22 cellular contexts compared by ENCODE assay signal in the genomic region with DNA sequence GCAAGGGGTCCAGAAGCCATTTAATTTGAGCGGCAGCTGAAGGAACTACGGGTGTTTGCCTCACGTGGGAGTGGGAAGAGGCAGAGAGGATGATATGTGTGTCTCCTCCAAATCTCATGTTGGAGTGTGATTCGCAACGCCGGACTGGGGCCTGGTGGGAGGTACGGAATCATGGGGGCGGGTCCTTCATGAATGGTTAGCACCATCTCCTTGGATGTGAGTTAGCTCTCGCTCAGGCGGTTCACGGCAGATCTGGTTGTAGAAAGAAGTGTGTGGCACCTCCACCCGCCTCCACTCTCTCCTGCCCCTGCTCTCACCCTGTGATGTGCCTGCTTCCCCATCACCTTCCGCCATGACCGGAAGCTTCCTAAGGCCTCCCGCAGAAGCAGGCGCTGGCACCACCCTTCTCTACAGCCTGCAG. TPM values are rescaled to one million over a fixed set of nuclear protein-coding genes. Genes with fewer than 3 reads are reported as not detected.
DNase-seq lines count a peak whose midpoint lies in the region; ATAC-seq and TF ChIP-seq lines count a peak whose summit lies in the region.
"Had no signal": no experiment of that assay in that cellular context is flagged by ENCODE, and none has a peak within 500 bp of the region (broad histone marks: within the 10 kb centered on the region; RNA-seq: fewer than 3 reads in every experiment).

No MANE protein-coding gene starts in this region.

- no peaks in the 10 kb centered on the region for H3K36me3 Mint-ChIP-seq in activated CD8-positive, alpha-beta memory T cell treated with anti-CD3 and anti-CD28 coated beads, Interleukin-2, amount 10 ng/mL, durations not matched to agents 7 days and 5 days
- H3K36me3 Mint-ChIP-seq in endodermal cell (ENCODE audit: low read depth): peaks cover 61% of the 10 kb centered on the region

- no peak for ATAC-seq in activated CD8-positive, alpha-beta memory T cell treated with anti-CD3 and anti-CD28 coated beads, Interleukin-2, amount 10 ng/mL, durations not matched to agents 7 days and 5 days
- no peak for ATAC-seq in GM19455 (IDR thresholded peaks at IDR 0.05; ENCODE audit: unreplicated experiment)

- H3K27me3 ChIP-seq in endodermal cell (ENCODE audit: control insufficient read depth, insufficient read depth, low read length, poor library complexity, severe bottlenecking) (no peaks in the 10 kb centered on the region), testis (no peaks in the 10 kb centered on the region)
- H3K27me3 ChIP-seq: BLaER1 treated with 17β-estradiol and CSF1 and Interleukin-3, amounts not matched to agents 10 nM and 100 nM had no signal

- H3K4me1 Mint-ChIP-seq in activated CD8-positive, alpha-beta memory T cell treated with anti-CD3 and anti-CD28 coated beads, Interleukin-2, amount 10 ng/mL, durations not matched to agents 7 days and 5 days: peaks cover 9% of the 10 kb centered on the region
- H3K4me1 Mint-ChIP-seq in endodermal cell: peaks cover 15% of the 10 kb centered on the region

- H3K27ac ChIP-seq in endodermal cell (ENCODE audit: low read depth, low read length) (no peak overlapping the region), testis (no peak overlapping the region)
- H3K27ac ChIP-seq: BLaER1 treated with 17β-estradiol and CSF1 and Interleukin-3, amounts not matched to agents 10 nM and 100 nM; GM23248; HL-60; KMS-11 had no signal

- H3K9ac ChIP-seq in endodermal cell (ENCODE audit: extremely low read depth, low read length, poor library complexity, severe bottlenecking): no peak overlapping the region
- H3K9ac ChIP-seq: BLaER1 treated with 17β-estradiol and CSF1 and Interleukin-3, amounts not matched to agents 10 nM and 100 nM; GM23248; KMS-11 had no signal

- H3K27me3 Mint-ChIP-seq in activated CD8-positive, alpha-beta memory T cell treated with anti-CD3 and anti-CD28 coated beads, Interleukin-2, amount 10 ng/mL, durations not matched to agents 7 days and 5 days: no peaks in the 10 kb centered on the region
- H3K27me3 Mint-ChIP-seq in endodermal cell (ENCODE audit: insufficient read depth): no peaks in the 10 kb centered on the region
- H3K27me3 Mint-ChIP-seq: CD8-positive, alpha-beta memory T cell had no signal

- H3K36me3 ChIP-seq in endodermal cell (ENCODE audit: control insufficient read depth, insufficient read depth, low read length) (peaks cover 11% of the 10 kb centered on the region), testis (ENCODE audit: low read depth, missing control alignments) (no peaks in the 10 kb centered on the region)
- H3K36me3 ChIP-seq: HAP-1 had no signal

- H3K4me3 Mint-ChIP-seq in activated CD8-positive, alpha-beta memory T cell treated with anti-CD3 and anti-CD28 coated beads, Interleukin-2, amount 10 ng/mL, durations not matched to agents 7 days and 5 days: no peak overlapping the region
- no peak overlapping the region for H3K4me3 Mint-ChIP-seq in endodermal cell
- H3K4me3 Mint-ChIP-seq: CD8-positive, alpha-beta memory T cell had no signal

- no peak overlapping the region for H3K27ac Mint-ChIP-seq in activated CD8-positive, alpha-beta memory T cell treated with anti-CD3 and anti-CD28 coated beads, Interleukin-2, amount 10 ng/mL, durations not matched to agents 7 days and 5 days
- no peak overlapping the region for H3K27ac Mint-ChIP-seq in endodermal cell

- H3K4me3 ChIP-seq in endodermal cell (ENCODE audit: low read length) (no peak overlapping the region), testis (no peak overlapping the region)
- H3K4me3 ChIP-seq: BLaER1 treated with 17β-estradiol and CSF1 and Interleukin-3, amounts not matched to agents 10 nM and 100 nM; GM23248; HAP-1 had no signal

- no peak for TF ChIP-seq POLR2A in testis (IDR thresholded peaks at IDR 0.05)

- peak; percentile 37 for DNase-seq in activated CD8-positive, alpha-beta memory T cell treated with anti-CD3 and anti-CD28 coated beads, Interleukin-2, amount 10 ng/mL, durations not matched to agents 7 days and 5 days
- DNase-seq in endodermal cell (peak; percentile 14), mesenteric fat pad (ENCODE audit: low spot score) (peak; percentile 84), testis (peak; percentile 8), dedifferentiated amniotic fluid mesenchymal stem cell (ENCODE audit: extremely low spot score) (no peak), DMS 273 treated with DMSO at 0.1 percent for 48 hours (lab: John Stamatoyannopoulos, UW) (no peak)
- no peak for DNase-seq in stimulated activated CD4-positive, alpha-beta T cell treated with anti-CD3 and anti-CD28 coated beads, Interleukin-2, amount 100 ng/mL, for 48 hours
- DNase-seq: CD8-positive, alpha-beta memory T cell; DMS79 treated with DMSO at 0.1 percent for 48 hours; GM23248; NCI-H1417 treated with DMSO at 0.1 percent for 48 hours; NCI-H187 treated with DMSO at 0.1 percent for 48 hours; NCI-H226; NCI-H524; NCI-H82; OCI-M1; SHP77 had no signal

- intact Hi-C loops in testis (cut with DNase I; ENCODE audit: low total_unique reads): no loop called here

- no peaks in the 10 kb centered on the region for H3K9me3 Mint-ChIP-seq in activated CD8-positive, alpha-beta memory T cell treated with anti-CD3 and anti-CD28 coated beads, Interleukin-2, amount 10 ng/mL, durations not matched to agents 7 days and 5 days (ENCODE audit: low read depth)
- no peaks in the 10 kb centered on the region for H3K9me3 Mint-ChIP-seq in endodermal cell
- H3K9me3 Mint-ChIP-seq: CD8-positive, alpha-beta memory T cell had no signal

- CTCF ChIA-PET in activated CD8-positive, alpha-beta memory T cell treated with anti-CD3 and anti-CD28 coated beads, Interleukin-2, amount 10 ng/mL, durations not matched to agents 7 days and 5 days (lab: Charles Lee): no interaction called here

- 89 to 96% methylated on average over 13 to 16 of the region's 16 CpGs for WGBS in endodermal cell (ENCODE audit: insufficient coverage in 1 of 2, insufficient read length in 1 of 2), 2 experiments
- 92 to 99% methylated on average over 11 to 16 of the region's 16 CpGs for WGBS in testis, 2 donors

- H3K4me1 ChIP-seq in endodermal cell (ENCODE audit: control insufficient read depth, insufficient read depth, low read length) (no peaks in the 10 kb centered on the region), testis (peaks cover 3% of the 10 kb centered on the region)
- H3K4me1 ChIP-seq: HAP-1 had no signal

- H3K9me3 ChIP-seq in endodermal cell (ENCODE audit: control insufficient read depth, low read length) (peaks cover 5% of the 10 kb centered on the region), testis (no peaks in the 10 kb centered on the region)
- H3K9me3 ChIP-seq: HAP-1 had no signal

- TF ChIP-seq CTCF in endodermal cell (conservative IDR thresholded peaks at IDR 0.05) (no peak), testis (IDR thresholded peaks at IDR 0.05) (no peak)

RNA-seq across cellular contexts. Expression of a gene that starts 25.4 kb away (rescaled TPM):
- total RNA-seq in activated CD8-positive, alpha-beta memory T cell treated with anti-CD3 and anti-CD28 coated beads, Interleukin-2, amount 10 ng/mL, durations not matched to agents 7 days and 5 days: 1 to 10 TPM; 7.2 to 9.2 TPM
- total RNA-seq in endodermal cell (10 to 100 TPM; 35.5 to 38.3 TPM), mesenteric fat pad (17.0 TPM), testis (10 to 100 TPM; 11.1 to 12.5 TPM)
- polyA plus RNA-seq in endodermal cell (2013, experiment 1 of 2): 41.5 TPM
- 41.3 TPM for polyA plus RNA-seq in endodermal cell (2013, experiment 2 of 2)
- 7.2 TPM for polyA plus RNA-seq in testis (ENCODE audit: insufficient read depth, low read depth, low replicate concordance)

Comparison
In these comparisons a context has a peak if more than half of its experiments do, and no peak if none do; other contexts are left out.
1. DNase-seq: peak in activated CD8-positive, alpha-beta memory T cell treated with anti-CD3 and anti-CD28 coated beads, Interleukin-2, amount 10 ng/mL, durations not matched to agents 7 days and 5 days (single experiment), endodermal cell (single experiment), mesenteric fat pad (single experiment) and testis (single experiment); none in dedifferentiated amniotic fluid mesenchymal stem cell (single experiment), DMS 273 treated with DMSO at 0.1 percent for 48 hours (single experiment) and stimulated activated CD4-positive, alpha-beta T cell treated with anti-CD3 and anti-CD28 coated beads, Interleukin-2, amount 100 ng/mL, for 48 hours (0 of 2).